Comparison of ENCODE assay signal across 1 cellular context in the genomic region with DNA sequence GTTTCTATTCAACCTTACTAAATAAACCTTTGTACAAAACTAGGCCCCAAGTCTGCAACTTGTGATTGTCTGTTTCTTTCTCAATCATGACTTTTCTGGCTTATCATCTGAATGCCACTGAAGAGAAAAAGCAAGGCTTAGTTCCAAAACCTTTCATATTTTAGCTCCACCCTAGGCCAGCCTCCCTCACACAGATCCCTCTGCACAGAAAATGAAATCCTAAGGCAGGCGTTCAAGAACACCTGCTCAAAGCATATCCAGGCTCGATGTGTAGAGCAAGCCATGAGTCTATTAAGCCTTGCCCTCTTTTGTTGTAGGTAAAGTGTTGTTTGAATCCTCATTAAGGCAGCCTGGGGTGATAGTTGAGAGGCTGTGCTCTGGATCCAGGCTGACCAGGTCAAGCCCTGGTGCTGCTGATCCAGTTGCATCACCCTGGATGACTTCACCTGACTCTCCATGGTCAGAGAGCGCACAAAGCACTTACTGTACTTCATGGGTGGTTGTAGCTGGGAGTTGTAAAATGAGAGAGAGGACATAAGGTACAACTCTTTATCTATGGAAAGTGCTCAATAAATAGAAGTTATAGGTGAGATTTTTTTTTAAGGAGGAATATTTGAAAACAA.
A peak's percentile ranks its signal among the peaks of the same experiment; 100 is the strongest.
TF ChIP-seq lines count a peak whose summit lies in the region.

No MANE protein-coding gene starts in this region.

TF ChIP-seq in HepG2, 621 proteins besides CTCF, POLR2A, EP300 and RAD21 (continued from another document):
- TF ChIP-seq POLR2G (IDR thresholded peaks at IDR 0.05; ENCODE audit: low read depth, low read length) (peak; percentile 50; the same call in 1 of the 2 replicates), KDM1A (CRISPR knock-in tag; IDR thresholded peaks at IDR 0.05) (peak; percentile 18; the same call in 1 of the 2 replicates), RXRA (CRISPR knock-in tag; IDR thresholded peaks at IDR 0.05) (no peak; the same call in 1 of the 2 replicates), JUND (CRISPR knock-in tag; IDR thresholded peaks at IDR 0.05) (peak; percentile 66), ATF4 (CRISPR knock-in tag; IDR thresholded peaks at IDR 0.05) (peak in 1 of 2 experiments; percentile 97; a peak in 2 of 4 replicates), PRPF4 (IDR thresholded peaks at IDR 0.05; ENCODE audit: low read depth, low read length, poor library complexity, severe bottlenecking) (peak; percentile 16), HOXA3 (CRISPR knock-in tag; IDR thresholded peaks at IDR 0.05) (peak; percentile 38; the same call in 1 of the 2 replicates)
